In genomic region chr12:1421091-1421902, GRCh38 we compare ENCODE assay signal across 1 cellular context.
A peak's percentile ranks its signal among the peaks of the same experiment; 100 is the strongest.
TF ChIP-seq lines count a peak whose summit lies in the region.

No MANE protein-coding gene starts in this region.

TF ChIP-seq in HepG2, 621 proteins besides CTCF, POLR2A, EP300 and RAD21 (continued from another document):
- no peak for TF ChIP-seq AKNA (CRISPR knock-in tag; IDR thresholded peaks at IDR 0.05; ENCODE audit: borderline replicate concordance)
- TF ChIP-seq KDM5A (IDR thresholded peaks at IDR 0.05; ENCODE audit: borderline replicate concordance, low read length) = peak; percentile 76
- TF ChIP-seq MAFK (conservative IDR thresholded peaks at IDR 0.05 in 1 of 2, IDR thresholded peaks at IDR 0.05 in 1 of 2; ENCODE audit: low read length in 2 of 2) = peak; percentile 58 to 73
- TF ChIP-seq MAFF (IDR thresholded peaks at IDR 0.05; ENCODE audit: low read depth, low read length) = 0 out of 2 replicates have a peak, but pooled peaks have one; percentile 23
